Comparison of ENCODE assay signal across 20 cellular contexts in the genomic region with DNA sequence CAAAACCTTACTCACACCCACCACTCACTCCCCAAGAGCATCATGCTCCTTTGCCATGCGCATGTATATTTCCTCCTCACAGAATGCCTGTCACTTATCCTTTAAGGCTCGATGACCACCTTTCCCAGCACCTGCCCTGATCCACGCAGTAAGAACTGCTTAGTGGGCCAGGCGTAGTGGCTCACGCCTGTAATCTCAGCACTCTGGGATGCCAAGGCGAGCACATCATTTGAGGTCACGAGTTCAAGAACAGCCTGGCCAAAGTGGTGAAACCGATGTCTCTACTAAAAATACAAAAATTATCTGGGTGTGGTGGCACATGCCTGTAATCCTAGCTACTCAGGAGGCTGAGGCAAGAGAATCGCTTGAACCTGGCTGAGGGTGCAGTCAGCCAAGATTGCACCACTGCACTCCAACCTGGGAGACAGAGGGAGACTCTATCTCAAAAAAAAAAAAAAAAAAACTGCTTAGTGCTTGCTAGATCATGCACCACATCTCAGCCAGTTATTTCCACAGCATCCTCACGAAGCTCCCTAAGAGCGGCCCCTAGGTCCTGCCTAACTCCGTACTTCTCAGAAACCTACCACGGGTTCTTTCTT.
"Had no signal": no experiment of that assay in that cellular context is flagged by ENCODE, and none has a peak within 500 bp of the region (broad histone marks: within the 10 kb centered on the region; RNA-seq: fewer than 3 reads in every experiment).

No MANE protein-coding gene starts in this region.

- H3K4me3 ChIP-seq: heart right ventricle, lower lobe of right lung, neural progenitor cell, sigmoid colon, suprapubic skin, tibial artery had no signal

- H3K4me2 ChIP-seq: neural progenitor cell had no signal

- H3K27ac Mint-ChIP-seq: activated naive CD8-positive, alpha-beta T cell treated with anti-CD3 and anti-CD28 coated beads, Interleukin-2, amount 50 U/mL, for 24 hours; activated T-helper 1 cell treated with anti-CD3 and anti-CD28 coated beads, Interleukin-12 subunit alpha, Interleukin-12 subunit beta, Interleukin-2, Interleukin-4 antibody, amounts not matched to agents 30 ng/mL and 10 ng/mL and 1 ng/mL, durations not matched to agents 14 hours and 24 hours and 36 hours; neural progenitor cell; progenitor cell of endocrine pancreas; T-helper 2 cell treated with Interferon-gamma antibody and Interleukin-4, amounts not matched to agents 5 μg/mL and 100 μg/mL, for 36 hours had no signal

- H3K36me3 ChIP-seq: heart right ventricle, lower lobe of right lung, neural progenitor cell, sigmoid colon, suprapubic skin, tibial artery had no signal

- H3K9me3 ChIP-seq: heart right ventricle, lower lobe of right lung, sigmoid colon, suprapubic skin, tibial artery had no signal

- H2AFZ ChIP-seq: neural progenitor cell had no signal

- H3K27ac ChIP-seq: heart right ventricle, lower lobe of right lung, neural progenitor cell, sigmoid colon, suprapubic skin, tibial artery had no signal

- H3K4me3 Mint-ChIP-seq: activated naive CD8-positive, alpha-beta T cell treated with anti-CD3 and anti-CD28 coated beads, Interleukin-2, amount 50 U/mL, for 24 hours; activated T-helper 1 cell treated with anti-CD3 and anti-CD28 coated beads, Interleukin-12 subunit alpha, Interleukin-12 subunit beta, Interleukin-2, Interleukin-4 antibody, amounts not matched to agents 30 ng/mL and 10 ng/mL and 1 ng/mL, durations not matched to agents 14 hours and 24 hours and 36 hours; neural progenitor cell; T-helper 2 cell treated with Interferon-gamma antibody and Interleukin-4, amounts not matched to agents 5 μg/mL and 100 μg/mL, for 36 hours had no signal

- H3K9ac ChIP-seq: neural progenitor cell had no signal

- H3K9me3 Mint-ChIP-seq: activated naive CD8-positive, alpha-beta T cell treated with anti-CD3 and anti-CD28 coated beads, Interleukin-2, amount 50 U/mL, for 24 hours; activated T-helper 1 cell treated with anti-CD3 and anti-CD28 coated beads, Interleukin-12 subunit alpha, Interleukin-12 subunit beta, Interleukin-2, Interleukin-4 antibody, amounts not matched to agents 30 ng/mL and 10 ng/mL and 1 ng/mL, durations not matched to agents 14 hours and 24 hours and 36 hours; neural progenitor cell; T-helper 2 cell treated with Interferon-gamma antibody and Interleukin-4, amounts not matched to agents 5 μg/mL and 100 μg/mL, for 36 hours had no signal

- H3K27me3 ChIP-seq: heart right ventricle, neural progenitor cell, sigmoid colon, suprapubic skin, tibial artery had no signal

- ATAC-seq: heart right ventricle, left lobe of liver, lower lobe of right lung had no signal

- DNase-seq: activated CD8-positive, alpha-beta memory T cell treated with anti-CD3 and anti-CD28 coated beads for 24 hours; activated gamma-delta T cell; amygdala; caudate nucleus; foreskin fibroblast; heart right ventricle; kidney glomerular epithelial cell; lower lobe of right lung; retina; sigmoid colon; stimulated activated naive CD4-positive, alpha-beta T cell; T-helper 1 cell; tibial artery had no signal
